1 cellular context compared by ENCODE assay signal in the genomic region with DNA sequence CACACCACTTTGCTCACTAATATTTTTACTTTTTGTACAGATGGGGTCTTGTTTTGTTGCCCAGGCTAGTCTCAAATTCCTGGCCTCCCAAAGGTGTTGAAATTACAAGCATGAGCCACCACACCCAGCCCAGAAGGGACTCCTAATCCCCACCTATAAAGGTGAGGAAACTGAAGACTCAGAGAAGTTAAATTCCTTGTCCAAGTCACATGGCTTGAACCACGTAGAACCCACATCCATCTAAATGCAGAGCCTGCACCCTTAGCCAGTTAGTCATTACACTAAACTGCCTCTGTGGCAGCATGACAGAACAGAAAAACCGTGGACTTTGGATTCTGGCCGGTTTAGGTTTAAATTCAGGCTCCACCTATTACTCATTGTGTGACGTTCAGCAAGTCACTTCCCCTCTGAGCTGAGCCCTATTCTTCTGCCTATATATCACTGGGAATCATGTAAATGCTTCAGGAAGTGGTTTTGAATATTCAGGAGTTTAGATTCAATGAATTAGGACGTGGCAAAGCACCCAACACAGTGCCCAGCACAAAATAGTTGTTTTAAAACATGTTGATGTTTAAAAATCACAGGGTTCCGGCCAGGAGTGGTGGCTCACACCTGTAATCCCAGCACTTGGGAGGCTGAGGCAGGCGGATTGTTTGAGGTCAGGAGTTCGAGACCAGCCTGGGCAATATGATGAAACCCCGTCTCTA.
A peak's percentile ranks its signal among the peaks of the same experiment; 100 is the strongest.
TF ChIP-seq lines count a peak whose summit lies in the region.

No MANE protein-coding gene starts in this region.

TF ChIP-seq in HepG2, 621 proteins besides CTCF, POLR2A, EP300 and RAD21 (continued from another document and continues in another):
- TF ChIP-seq, protein P1, sequence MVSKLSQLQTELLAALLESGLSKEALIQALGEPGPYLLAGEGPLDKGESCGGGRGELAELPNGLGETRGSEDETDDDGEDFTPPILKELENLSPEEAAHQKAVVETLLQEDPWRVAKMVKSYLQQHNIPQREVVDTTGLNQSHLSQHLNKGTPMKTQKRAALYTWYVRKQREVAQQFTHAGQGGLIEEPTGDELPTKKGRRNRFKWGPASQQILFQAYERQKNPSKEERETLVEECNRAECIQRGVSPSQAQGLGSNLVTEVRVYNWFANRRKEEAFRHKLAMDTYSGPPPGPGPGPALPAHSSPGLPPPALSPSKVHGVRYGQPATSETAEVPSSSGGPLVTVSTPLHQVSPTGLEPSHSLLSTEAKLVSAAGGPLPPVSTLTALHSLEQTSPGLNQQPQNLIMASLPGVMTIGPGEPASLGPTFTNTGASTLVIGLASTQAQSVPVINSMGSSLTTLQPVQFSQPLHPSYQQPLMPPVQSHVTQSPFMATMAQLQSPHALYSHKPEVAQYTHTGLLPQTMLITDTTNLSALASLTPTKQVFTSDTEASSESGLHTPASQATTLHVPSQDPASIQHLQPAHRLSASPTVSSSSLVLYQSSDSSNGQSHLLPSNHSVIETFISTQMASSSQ (IDR thresholded peaks at IDR 0.05; ENCODE audit: low read depth): no peak
- TF ChIP-seq, protein P1 (CRISPR knock-in tag; IDR thresholded peaks at IDR 0.05; ENCODE audit: borderline replicate concordance): no peak
- no peak for TF ChIP-seq ERF (CRISPR knock-in tag; IDR thresholded peaks at IDR 0.05)
- TF ChIP-seq, protein P2, sequence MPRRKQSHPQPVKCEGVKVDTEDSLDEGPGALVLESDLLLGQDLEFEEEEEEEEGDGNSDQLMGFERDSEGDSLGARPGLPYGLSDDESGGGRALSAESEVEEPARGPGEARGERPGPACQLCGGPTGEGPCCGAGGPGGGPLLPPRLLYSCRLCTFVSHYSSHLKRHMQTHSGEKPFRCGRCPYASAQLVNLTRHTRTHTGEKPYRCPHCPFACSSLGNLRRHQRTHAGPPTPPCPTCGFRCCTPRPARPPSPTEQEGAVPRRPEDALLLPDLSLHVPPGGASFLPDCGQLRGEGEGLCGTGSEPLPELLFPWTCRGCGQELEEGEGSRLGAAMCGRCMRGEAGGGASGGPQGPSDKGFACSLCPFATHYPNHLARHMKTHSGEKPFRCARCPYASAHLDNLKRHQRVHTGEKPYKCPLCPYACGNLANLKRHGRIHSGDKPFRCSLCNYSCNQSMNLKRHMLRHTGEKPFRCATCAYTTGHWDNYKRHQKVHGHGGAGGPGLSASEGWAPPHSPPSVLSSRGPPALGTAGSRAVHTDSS (CRISPR knock-in tag; conservative IDR thresholded peaks at IDR 0.05): no peak
- no peak for TF ChIP-seq ZSCAN30 (CRISPR knock-in tag; IDR thresholded peaks at IDR 0.05)
- TF ChIP-seq HOXA5 (CRISPR knock-in tag; IDR thresholded peaks at IDR 0.05): no peak
- no peak for TF ChIP-seq ZNF660 (CRISPR knock-in tag; IDR thresholded peaks at IDR 0.05; ENCODE audit: borderline replicate concordance, low read depth)
- TF ChIP-seq EEA1 (CRISPR knock-in tag; IDR thresholded peaks at IDR 0.05; ENCODE audit: borderline replicate concordance): no peak
- TF ChIP-seq, protein P3, sequence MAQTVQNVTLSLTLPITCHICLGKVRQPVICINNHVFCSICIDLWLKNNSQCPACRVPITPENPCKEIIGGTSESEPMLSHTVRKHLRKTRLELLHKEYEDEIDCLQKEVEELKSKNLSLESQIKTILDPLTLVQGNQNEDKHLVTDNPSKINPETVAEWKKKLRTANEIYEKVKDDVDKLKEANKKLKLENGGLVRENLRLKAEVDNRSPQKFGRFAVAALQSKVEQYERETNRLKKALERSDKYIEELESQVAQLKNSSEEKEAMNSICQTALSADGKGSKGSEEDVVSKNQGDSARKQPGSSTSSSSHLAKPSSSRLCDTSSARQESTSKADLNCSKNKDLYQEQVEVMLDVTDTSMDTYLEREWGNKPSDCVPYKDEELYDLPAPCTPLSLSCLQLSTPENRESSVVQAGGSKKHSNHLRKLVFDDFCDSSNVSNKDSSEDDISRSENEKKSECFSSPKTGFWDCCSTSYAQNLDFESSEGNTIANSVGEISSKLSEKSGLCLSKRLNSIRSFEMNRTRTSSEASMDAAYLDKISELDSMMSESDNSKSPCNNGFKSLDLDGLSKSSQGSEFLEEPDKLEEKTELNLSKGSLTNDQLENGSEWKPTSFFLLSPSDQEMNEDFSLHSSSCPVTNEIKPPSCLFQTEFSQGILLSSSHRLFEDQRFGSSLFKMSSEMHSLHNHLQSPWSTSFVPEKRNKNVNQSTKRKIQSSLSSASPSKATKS (CRISPR knock-in tag; IDR thresholded peaks at IDR 0.05): no peak
- peak; percentile 28; the same call in 1 of the 2 replicates for TF ChIP-seq ZNF501 (CRISPR knock-in tag; IDR thresholded peaks at IDR 0.05)
- TF ChIP-seq, protein P4, sequence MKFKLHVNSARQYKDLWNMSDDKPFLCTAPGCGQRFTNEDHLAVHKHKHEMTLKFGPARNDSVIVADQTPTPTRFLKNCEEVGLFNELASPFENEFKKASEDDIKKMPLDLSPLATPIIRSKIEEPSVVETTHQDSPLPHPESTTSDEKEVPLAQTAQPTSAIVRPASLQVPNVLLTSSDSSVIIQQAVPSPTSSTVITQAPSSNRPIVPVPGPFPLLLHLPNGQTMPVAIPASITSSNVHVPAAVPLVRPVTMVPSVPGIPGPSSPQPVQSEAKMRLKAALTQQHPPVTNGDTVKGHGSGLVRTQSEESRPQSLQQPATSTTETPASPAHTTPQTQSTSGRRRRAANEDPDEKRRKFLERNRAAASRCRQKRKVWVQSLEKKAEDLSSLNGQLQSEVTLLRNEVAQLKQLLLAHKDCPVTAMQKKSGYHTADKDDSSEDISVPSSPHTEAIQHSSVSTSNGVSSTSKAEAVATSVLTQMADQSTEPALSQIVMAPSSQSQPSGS (CRISPR knock-in tag; IDR thresholded peaks at IDR 0.05): 0 out of 2 replicates have a peak, but pooled peaks have one; percentile 45
- no peak for TF ChIP-seq ZNF512B (CRISPR knock-in tag; IDR thresholded peaks at IDR 0.05; ENCODE audit: borderline replicate concordance)
- TF ChIP-seq, protein P5, sequence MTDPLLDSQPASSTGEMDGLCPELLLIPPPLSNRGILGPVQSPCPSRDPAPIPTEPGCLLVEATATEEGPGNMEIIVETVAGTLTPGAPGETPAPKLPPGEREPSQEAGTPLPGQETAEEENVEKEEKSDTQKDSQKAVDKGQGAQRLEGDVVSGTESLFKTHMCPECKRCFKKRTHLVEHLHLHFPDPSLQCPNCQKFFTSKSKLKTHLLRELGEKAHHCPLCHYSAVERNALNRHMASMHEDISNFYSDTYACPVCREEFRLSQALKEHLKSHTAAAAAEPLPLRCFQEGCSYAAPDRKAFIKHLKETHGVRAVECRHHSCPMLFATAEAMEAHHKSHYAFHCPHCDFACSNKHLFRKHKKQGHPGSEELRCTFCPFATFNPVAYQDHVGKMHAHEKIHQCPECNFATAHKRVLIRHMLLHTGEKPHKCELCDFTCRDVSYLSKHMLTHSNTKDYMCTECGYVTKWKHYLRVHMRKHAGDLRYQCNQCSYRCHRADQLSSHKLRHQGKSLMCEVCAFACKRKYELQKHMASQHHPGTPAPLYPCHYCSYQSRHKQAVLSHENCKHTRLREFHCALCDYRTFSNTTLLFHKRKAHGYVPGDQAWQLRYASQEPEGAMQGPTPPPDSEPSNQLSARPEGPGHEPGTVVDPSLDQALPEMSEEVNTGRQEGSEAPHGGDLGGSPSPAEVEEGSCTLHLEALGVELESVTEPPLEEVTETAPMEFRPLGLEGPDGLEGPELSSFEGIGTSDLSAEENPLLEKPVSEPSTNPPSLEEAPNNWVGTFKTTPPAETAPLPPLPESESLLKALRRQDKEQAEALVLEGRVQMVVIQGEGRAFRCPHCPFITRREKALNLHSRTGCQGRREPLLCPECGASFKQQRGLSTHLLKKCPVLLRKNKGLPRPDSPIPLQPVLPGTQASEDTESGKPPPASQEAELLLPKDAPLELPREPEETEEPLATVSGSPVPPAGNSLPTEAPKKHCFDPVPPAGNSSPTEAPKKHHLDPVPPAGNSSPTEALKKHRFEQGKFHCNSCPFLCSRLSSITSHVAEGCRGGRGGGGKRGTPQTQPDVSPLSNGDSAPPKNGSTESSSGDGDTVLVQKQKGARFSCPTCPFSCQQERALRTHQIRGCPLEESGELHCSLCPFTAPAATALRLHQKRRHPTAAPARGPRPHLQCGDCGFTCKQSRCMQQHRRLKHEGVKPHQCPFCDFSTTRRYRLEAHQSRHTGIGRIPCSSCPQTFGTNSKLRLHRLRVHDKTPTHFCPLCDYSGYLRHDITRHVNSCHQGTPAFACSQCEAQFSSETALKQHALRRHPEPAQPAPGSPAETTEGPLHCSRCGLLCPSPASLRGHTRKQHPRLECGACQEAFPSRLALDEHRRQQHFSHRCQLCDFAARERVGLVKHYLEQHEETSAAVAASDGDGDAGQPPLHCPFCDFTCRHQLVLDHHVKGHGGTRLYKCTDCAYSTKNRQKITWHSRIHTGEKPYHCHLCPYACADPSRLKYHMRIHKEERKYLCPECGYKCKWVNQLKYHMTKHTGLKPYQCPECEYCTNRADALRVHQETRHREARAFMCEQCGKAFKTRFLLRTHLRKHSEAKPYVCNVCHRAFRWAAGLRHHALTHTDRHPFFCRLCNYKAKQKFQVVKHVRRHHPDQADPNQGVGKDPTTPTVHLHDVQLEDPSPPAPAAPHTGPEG (CRISPR knock-in tag; IDR thresholded peaks at IDR 0.05): 0 out of 2 replicates have a peak, but pooled peaks have one; percentile 52
- TF ChIP-seq HIVEP1 (CRISPR knock-in tag; IDR thresholded peaks at IDR 0.05): no peak
- no peak for TF ChIP-seq ZNF496 (CRISPR knock-in tag; IDR thresholded peaks at IDR 0.05; ENCODE audit: insufficient replicate concordance)
- no peak for TF ChIP-seq HNRNPLL (IDR thresholded peaks at IDR 0.05; ENCODE audit: low read depth, low read length, poor library complexity, severe bottlenecking)
- no peak for TF ChIP-seq ZNF296 (CRISPR knock-in tag; conservative IDR thresholded peaks at IDR 0.05)
- TF ChIP-seq HNF4A (CRISPR knock-in tag; IDR thresholded peaks at IDR 0.05): peak; percentile 94
- no peak for TF ChIP-seq ZNF547 (CRISPR knock-in tag; IDR thresholded peaks at IDR 0.05)
- no peak for TF ChIP-seq SMARCE1 (IDR thresholded peaks at IDR 0.05; ENCODE audit: borderline replicate concordance)
- no peak for TF ChIP-seq AHR (CRISPR knock-in tag; IDR thresholded peaks at IDR 0.05)
- TF ChIP-seq, protein P6, sequence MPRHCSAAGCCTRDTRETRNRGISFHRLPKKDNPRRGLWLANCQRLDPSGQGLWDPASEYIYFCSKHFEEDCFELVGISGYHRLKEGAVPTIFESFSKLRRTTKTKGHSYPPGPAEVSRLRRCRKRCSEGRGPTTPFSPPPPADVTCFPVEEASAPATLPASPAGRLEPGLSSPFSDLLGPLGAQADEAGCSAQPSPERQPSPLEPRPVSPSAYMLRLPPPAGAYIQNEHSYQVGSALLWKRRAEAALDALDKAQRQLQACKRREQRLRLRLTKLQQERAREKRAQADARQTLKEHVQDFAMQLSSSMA (CRISPR knock-in tag; IDR thresholded peaks at IDR 0.05): no peak; the same call in 1 of the 2 replicates
- TF ChIP-seq ZNF674 (CRISPR knock-in tag; IDR thresholded peaks at IDR 0.05; ENCODE audit: low read depth): no peak
- no peak for TF ChIP-seq ZNF510 (CRISPR knock-in tag; IDR thresholded peaks at IDR 0.05; ENCODE audit: low read depth)
- TF ChIP-seq, protein P7, sequence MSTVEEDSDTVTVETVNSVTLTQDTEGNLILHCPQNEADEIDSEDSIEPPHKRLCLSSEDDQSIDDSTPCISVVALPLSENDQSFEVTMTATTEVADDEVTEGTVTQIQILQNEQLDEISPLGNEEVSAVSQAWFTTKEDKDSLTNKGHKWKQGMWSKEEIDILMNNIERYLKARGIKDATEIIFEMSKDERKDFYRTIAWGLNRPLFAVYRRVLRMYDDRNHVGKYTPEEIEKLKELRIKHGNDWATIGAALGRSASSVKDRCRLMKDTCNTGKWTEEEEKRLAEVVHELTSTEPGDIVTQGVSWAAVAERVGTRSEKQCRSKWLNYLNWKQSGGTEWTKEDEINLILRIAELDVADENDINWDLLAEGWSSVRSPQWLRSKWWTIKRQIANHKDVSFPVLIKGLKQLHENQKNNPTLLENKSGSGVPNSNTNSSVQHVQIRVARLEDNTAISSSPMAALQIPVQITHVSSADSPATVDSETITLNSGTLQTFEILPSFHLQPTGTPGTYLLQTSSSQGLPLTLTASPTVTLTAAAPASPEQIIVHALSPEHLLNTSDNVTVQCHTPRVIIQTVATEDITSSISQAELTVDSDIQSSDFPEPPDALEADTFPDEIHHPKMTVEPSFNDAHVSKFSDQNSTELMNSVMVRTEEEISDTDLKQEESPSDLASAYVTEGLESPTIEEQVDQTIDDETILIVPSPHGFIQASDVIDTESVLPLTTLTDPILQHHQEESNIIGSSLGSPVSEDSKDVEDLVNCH (CRISPR knock-in tag; IDR thresholded peaks at IDR 0.05): no peak
- no peak for TF ChIP-seq KAT2B (IDR thresholded peaks at IDR 0.05; ENCODE audit: borderline replicate concordance, low read depth, low read length)
- no peak for TF ChIP-seq MTA1 (CRISPR knock-in tag; IDR thresholded peaks at IDR 0.05; ENCODE audit: borderline replicate concordance)
- no peak for TF ChIP-seq KDM5A (IDR thresholded peaks at IDR 0.05; ENCODE audit: borderline replicate concordance, low read length)
- 0 out of 2 replicates have a peak, but pooled peaks have one; percentile 33 for TF ChIP-seq ZNF335 (CRISPR knock-in tag; IDR thresholded peaks at IDR 0.05)
- peak; percentile 71 for TF ChIP-seq ASH2L (IDR thresholded peaks at IDR 0.05; ENCODE audit: insufficient read length, low read depth, low read length)
- TF ChIP-seq CBFB (CRISPR knock-in tag; IDR thresholded peaks at IDR 0.05): no peak
